In the genomic region with DNA sequence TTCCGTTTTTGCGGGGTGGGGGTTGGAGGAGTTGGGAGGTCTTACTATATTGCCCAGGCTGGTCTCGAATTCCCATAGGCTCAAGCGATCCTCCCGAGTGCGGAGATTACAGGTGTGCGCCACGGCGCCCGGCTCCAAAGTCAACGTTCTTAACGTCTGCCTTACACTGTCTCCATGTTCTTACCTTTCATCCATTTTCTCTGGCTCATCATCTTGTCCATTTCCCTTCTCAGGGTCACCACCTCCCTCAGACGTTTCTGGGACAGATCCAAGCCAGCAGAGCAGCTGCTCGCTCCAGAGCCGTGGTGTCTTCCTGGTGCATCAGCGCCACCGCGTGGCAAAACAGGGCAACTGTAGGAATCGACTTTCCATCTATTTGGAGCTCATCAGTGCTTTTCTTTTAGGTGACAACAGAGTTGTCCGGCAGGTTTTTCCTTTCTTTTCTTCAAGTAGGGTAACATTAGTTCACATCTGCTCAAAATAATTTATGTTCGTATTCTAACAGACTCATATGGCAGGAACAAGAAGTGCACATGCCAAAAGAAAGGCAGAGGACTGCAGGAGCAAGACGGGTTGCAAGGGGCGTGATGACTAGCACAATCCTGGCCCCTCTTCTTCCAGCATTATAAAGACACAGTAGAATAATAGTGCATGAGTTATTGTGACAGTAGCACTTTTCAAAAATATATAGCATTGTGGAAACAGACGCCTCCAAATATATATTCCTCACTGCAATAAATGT, we compare ENCODE assay signal across 8 cellular contexts.
DNase-seq lines count a peak whose midpoint lies in the region; ATAC-seq lines count a peak whose summit lies in the region.

No MANE protein-coding gene starts in this region.

- peaks cover 5 to 13% (median 9%) of the 10 kb centered on the region in 7 donors for H3K4me1 Mint-ChIP-seq in naive thymus-derived CD4-positive, alpha-beta T cell
- peaks cover 12% of the 10 kb centered on the region for H3K4me1 Mint-ChIP-seq in stimulated activated effector memory CD8-positive, alpha-beta T cell treated with anti-CD3 and anti-CD28 coated beads, Interleukin-12 subunit alpha, Interleukin-12 subunit beta, amount 100 ng/mL, for 72 hours

- peak; percentile 93 for ATAC-seq in GM21528 (IDR thresholded peaks at IDR 0.05; ENCODE audit: low FRiP score, unreplicated experiment)
- peak; percentile 89 for ATAC-seq in naive thymus-derived CD4-positive, alpha-beta T cell
- ATAC-seq in stimulated activated effector memory CD8-positive, alpha-beta T cell treated with anti-CD3 and anti-CD28 coated beads, Interleukin-12 subunit alpha, Interleukin-12 subunit beta, amount 100 ng/mL, for 72 hours: peak; percentile 86

- 11% methylated on average over 23 of the region's 24 CpGs for WGBS in HUES64

- no peaks in the 10 kb centered on the region for H3K9me3 ChIP-seq in HUES64 (ENCODE audit: insufficient read depth, low read depth, low read length)
- no peaks in the 10 kb centered on the region for H3K9me3 ChIP-seq in naive thymus-derived CD4-positive, alpha-beta T cell (ENCODE audit: control insufficient read depth in 2 of 3, low read length in 3 of 3)

- CTCF ChIA-PET in naive thymus-derived CD4-positive, alpha-beta T cell (lab: Charles Lee): interaction anchor here (0.6 to 6.7 kb wide), 21 partner anchors 10 to 786 kb away, joined by 3 to 103 read pairs (median 3); no protein-coding TSS in a partner anchor

- no peaks in the 10 kb centered on the region for H3K36me3 Mint-ChIP-seq in naive thymus-derived CD4-positive, alpha-beta T cell
- no peaks in the 10 kb centered on the region for H3K36me3 Mint-ChIP-seq in stimulated activated effector memory CD8-positive, alpha-beta T cell treated with anti-CD3 and anti-CD28 coated beads, Interleukin-12 subunit alpha, Interleukin-12 subunit beta, amount 100 ng/mL, for 72 hours

- H3K9ac ChIP-seq in HUES64 (ENCODE audit: low read depth, low read length): peak overlapping the region; percentile 27

- intact Hi-C loops in naive thymus-derived CD4-positive, alpha-beta T cell (cut with micrococcal nuclease): loop anchor here (1.0 to 10.0 kb wide), 13 partner anchors 24 to 968 kb away; a partner anchor contains a TSS

- no peaks in the 10 kb centered on the region for H3K9me3 Mint-ChIP-seq in naive thymus-derived CD4-positive, alpha-beta T cell
- no peaks in the 10 kb centered on the region for H3K9me3 Mint-ChIP-seq in stimulated activated effector memory CD8-positive, alpha-beta T cell treated with anti-CD3 and anti-CD28 coated beads, Interleukin-12 subunit alpha, Interleukin-12 subunit beta, amount 100 ng/mL, for 72 hours

- H3K4me3 Mint-ChIP-seq in naive thymus-derived CD4-positive, alpha-beta T cell: peak overlapping the region; percentile 80 to 97 (median 96)
- H3K4me3 Mint-ChIP-seq in stimulated activated effector memory CD8-positive, alpha-beta T cell treated with anti-CD3 and anti-CD28 coated beads, Interleukin-12 subunit alpha, Interleukin-12 subunit beta, amount 100 ng/mL, for 72 hours: peak overlapping the region; percentile 64

- POLR2A ChIA-PET in naive thymus-derived CD4-positive, alpha-beta T cell (lab: Charles Lee): interaction anchor here (0.5 to 1.0 kb wide), 2 partner anchors 215 to 218 kb away, joined by 3 to 5 read pairs; no protein-coding TSS in a partner anchor

- H3K4me1 ChIP-seq in HUES64 (ENCODE audit: insufficient read depth, low read length): no peaks in the 10 kb centered on the region
- no peaks in the 10 kb centered on the region for H3K4me1 ChIP-seq in naive thymus-derived CD4-positive, alpha-beta T cell (ENCODE audit: control insufficient read depth in 2 of 2, insufficient read depth in 2 of 2, low read length in 2 of 2)

- H3K36me3 ChIP-seq in HUES64 (ENCODE audit: insufficient read depth, low read length): no peaks in the 10 kb centered on the region
- H3K36me3 ChIP-seq in naive thymus-derived CD4-positive, alpha-beta T cell (ENCODE audit: control insufficient read depth in 2 of 3, insufficient read depth in 3 of 3, low read length in 3 of 3): no peaks in the 10 kb centered on the region

- H3K27me3 Mint-ChIP-seq in naive thymus-derived CD4-positive, alpha-beta T cell: peaks cover 0 to 11% (median 9%) of the 10 kb centered on the region in 5 donors

- DNase-seq in DMS53 treated with DMSO at 0.1 percent for 48 hours (lab: John Stamatoyannopoulos, UW; ENCODE audit: unreplicated experiment): peak; percentile 53
- DNase-seq in RPMI7951 (ENCODE audit: low read depth): peak; percentile 70
- DNase-seq in activated T-helper 1 cell treated with anti-CD3 and anti-CD28 coated beads, Interleukin-2, amount 50 U/mL, for 16 hours (ENCODE audit: low read depth in 1 of 2, low spot score in 1 of 2): peak; percentile 56 to 58
- peak; percentile 75 for DNase-seq in fibroblast of peridontal ligament (ENCODE audit: extremely low read depth)
- peak; percentile 43 to 81 (median 71) for DNase-seq in naive thymus-derived CD4-positive, alpha-beta T cell
- DNase-seq in stimulated activated effector memory CD8-positive, alpha-beta T cell treated with anti-CD3 and anti-CD28 coated beads, Interleukin-12 subunit alpha, Interleukin-12 subunit beta, amount 100 ng/mL, for 72 hours (ENCODE audit: low spot score in 2 of 2): peak; percentile 67 to 79

- peak overlapping the region; percentile 68 for H3K4me3 ChIP-seq in HUES64 (ENCODE audit: low read length)
- H3K4me3 ChIP-seq in naive thymus-derived CD4-positive, alpha-beta T cell (ENCODE audit: low read length): peak overlapping the region; percentile 56

- H3K27ac ChIP-seq in HUES64 (ENCODE audit: low read depth, low read length): no peak overlapping the region
- no peak overlapping the region for H3K27ac ChIP-seq in naive thymus-derived CD4-positive, alpha-beta T cell (ENCODE audit: low read depth, low read length)

- no peaks in the 10 kb centered on the region for H3K27me3 ChIP-seq in HUES64 (ENCODE audit: insufficient read depth, low read length)
- no peaks in the 10 kb centered on the region for H3K27me3 ChIP-seq in naive thymus-derived CD4-positive, alpha-beta T cell (ENCODE audit: control insufficient read depth in 2 of 2, insufficient read depth in 2 of 2, low read length in 2 of 2)

- peak overlapping the region in 5 of 9 donors; percentile 5 to 68 (median 17) for H3K27ac Mint-ChIP-seq in naive thymus-derived CD4-positive, alpha-beta T cell
- no peak overlapping the region for H3K27ac Mint-ChIP-seq in stimulated activated effector memory CD8-positive, alpha-beta T cell treated with anti-CD3 and anti-CD28 coated beads, Interleukin-12 subunit alpha, Interleukin-12 subunit beta, amount 100 ng/mL, for 72 hours
